ENCODE assay signal across 13 cellular contexts in genomic region chr15:61382927-61383326, GRCh38.
"Had no signal": no experiment of that assay in that cellular context is flagged by ENCODE, and none has a peak within 500 bp of the region (broad histone marks: within the 10 kb centered on the region; RNA-seq: fewer than 3 reads in every experiment).

No MANE protein-coding gene starts in this region.

- H3K79me2 ChIP-seq: hepatocyte, parathyroid adenoma had no signal

- H3K4me1 Mint-ChIP-seq: stimulated activated memory B cell treated with anti-CD40 and anti-IgM and Interleukin-4, amounts not matched to agents 10 μg/mL and 1 μg/mL and 100 μg/mL, for 72 hours had no signal

- H3K9me3 ChIP-seq: tibial artery had no signal

- FAIRE-seq: bronchial epithelial cell, kidney, TTC549 had no signal

- H3K4me3 Mint-ChIP-seq: stimulated activated memory B cell treated with anti-CD40 and anti-IgM and Interleukin-4, amounts not matched to agents 10 μg/mL and 1 μg/mL and 100 μg/mL, for 72 hours had no signal

- H3K27me3 ChIP-seq: hepatocyte, tibial artery had no signal

- H2AFZ ChIP-seq: hepatocyte, parathyroid adenoma had no signal

- H3K4me3 ChIP-seq: hepatocyte, spleen, tibial artery had no signal

- H3K9ac ChIP-seq: parathyroid adenoma had no signal

- ATAC-seq: activated naive CD4-positive, alpha-beta T cell treated with anti-CD3 and anti-CD28 coated beads, Interleukin-2, amount 50 U/mL, for 72 hours; stimulated activated memory B cell treated with anti-CD40 and anti-IgM and Interleukin-4, amounts not matched to agents 10 μg/mL and 1 μg/mL and 100 μg/mL, for 72 hours had no signal

- H3K27ac Mint-ChIP-seq: activated naive CD4-positive, alpha-beta T cell treated with anti-CD3 and anti-CD28 coated beads, Interleukin-2, amount 50 U/mL, for 72 hours; stimulated activated memory B cell treated with anti-CD40 and anti-IgM and Interleukin-4, amounts not matched to agents 10 μg/mL and 1 μg/mL and 100 μg/mL, for 72 hours had no signal

- H3K36me3 Mint-ChIP-seq: activated naive CD4-positive, alpha-beta T cell treated with anti-CD3 and anti-CD28 coated beads, Interleukin-2, amount 50 U/mL, for 72 hours; stimulated activated memory B cell treated with anti-CD40 and anti-IgM and Interleukin-4, amounts not matched to agents 10 μg/mL and 1 μg/mL and 100 μg/mL, for 72 hours had no signal

- H3K4me1 ChIP-seq: parathyroid adenoma, spleen, tibial artery had no signal

- DNase-seq: activated CD4-positive, alpha-beta T cell treated with anti-CD3 and anti-CD28 coated beads, Interleukin-2, amount 50 U/mL, for 4 hours; activated T-cell treated with anti-CD3 and anti-CD28 coated beads, Interleukin-2, amount 50 U/mL, for 1 hour; kidney; spleen; stimulated activated CD4-positive, alpha-beta T cell treated with anti-CD3 and anti-CD28 coated beads, Interleukin-1b, Interleukin-23, amount 100 ng/mL, for 48 hours; T-helper 2 cell; tibial artery had no signal

- H3K27ac ChIP-seq: hepatocyte, parathyroid adenoma, spleen, tibial artery had no signal

- H3K27me3 Mint-ChIP-seq: stimulated activated memory B cell treated with anti-CD40 and anti-IgM and Interleukin-4, amounts not matched to agents 10 μg/mL and 1 μg/mL and 100 μg/mL, for 72 hours had no signal

- H3K4me2 ChIP-seq: hepatocyte had no signal

- H3K36me3 ChIP-seq: spleen, tibial artery had no signal
